ENCODE assay signal across 14 cellular contexts in the genomic region with DNA sequence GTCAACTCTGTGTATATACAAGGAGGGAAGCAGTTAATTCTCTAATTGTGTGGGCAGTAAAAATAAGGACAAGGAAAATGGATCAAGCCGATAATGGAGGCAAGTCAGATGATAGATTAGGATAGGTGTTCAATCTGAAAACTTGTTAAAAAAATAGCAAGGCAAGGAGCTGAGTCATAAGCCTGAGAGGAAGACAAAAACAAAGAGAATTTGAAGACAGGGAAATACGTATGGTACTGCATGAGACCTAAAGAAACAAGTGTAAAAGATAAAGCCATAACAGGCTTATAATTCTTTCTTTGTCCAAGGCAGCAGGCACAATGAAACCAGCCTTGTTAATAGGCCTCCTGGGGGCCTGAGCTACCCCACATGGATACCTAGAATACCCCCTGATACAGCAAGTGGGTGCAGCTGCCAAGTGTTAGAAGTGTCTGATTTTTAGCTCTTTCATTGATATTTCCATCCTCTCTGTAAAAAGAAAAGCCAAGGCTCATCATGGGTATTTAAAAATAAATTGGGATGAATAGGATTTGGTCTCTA.
DNase-seq lines count a peak whose midpoint lies in the region; ATAC-seq and TF ChIP-seq lines count a peak whose summit lies in the region.
"Had no signal": no experiment of that assay in that cellular context is flagged by ENCODE, and none has a peak within 500 bp of the region (broad histone marks: within the 10 kb centered on the region; RNA-seq: fewer than 3 reads in every experiment).

No MANE protein-coding gene starts in this region.

- H2BK5ac ChIP-seq in mesenchymal stem cell (ENCODE audit: low read depth, low read length, poor library complexity, severe bottlenecking): no peak overlapping the region

- 0 out of 3 replicates have a peak, but pooled peaks cover 4% of the 10 kb centered on the region for H3K4me1 Mint-ChIP-seq in GM23338
- peaks cover 36% of the 10 kb centered on the region for H3K4me1 Mint-ChIP-seq in endodermal cell
- H3K4me1 Mint-ChIP-seq: IgD-negative memory B cell had no signal

- no peaks in the 10 kb centered on the region for H3K36me3 ChIP-seq in GM23338 (ENCODE audit: insufficient read depth)
- H3K36me3 ChIP-seq in PC-9 (ENCODE audit: low read depth): no peaks in the 10 kb centered on the region
- no peaks in the 10 kb centered on the region for H3K36me3 ChIP-seq in endodermal cell (ENCODE audit: control insufficient read depth, insufficient read depth, low read length)
- no peaks in the 10 kb centered on the region for H3K36me3 ChIP-seq in mesenchymal stem cell (ENCODE audit: control insufficient read depth in 1 of 2, insufficient read depth in 2 of 2, low read depth in 1 of 2, low read length in 2 of 2)
- no peaks in the 10 kb centered on the region for H3K36me3 ChIP-seq in tibial artery
- H3K36me3 ChIP-seq: BLaER1 had no signal

- no peak overlapping the region for H3K4ac ChIP-seq in mesenchymal stem cell (ENCODE audit: low read depth in 1 of 2, low read length in 2 of 2)

- H3K9me2 ChIP-seq in GM23338 (ENCODE audit: insufficient read depth) (no peaks in the 10 kb centered on the region; the same call in 1 of the 2 replicates), PC-9 (ENCODE audit: insufficient read depth) (no peaks in the 10 kb centered on the region)

- intact Hi-C loops in PC-9 (cut with micrococcal nuclease; ENCODE audit: unreplicated experiment) (no loop called here), tibial artery (cut with DNase I; ENCODE audit: low total_unique reads) (no loop called here)

- no peak overlapping the region for H4K8ac ChIP-seq in mesenchymal stem cell (ENCODE audit: low read length)

- no peaks in the 10 kb centered on the region for H3K79me2 ChIP-seq in GM23338 (replicated peaks; ENCODE audit: insufficient read depth)
- no peaks in the 10 kb centered on the region for H3K79me2 ChIP-seq in PC-9 (ENCODE audit: low read depth)

- ATAC-seq in GM23338: no peak

- no TSS peak for BruUV-seq in PC-9 (replicated peaks; lab: Mats Ljungman, UMichigan)

- H3F3A ChIP-seq in GM23338 (replicated peaks; ENCODE audit: low read depth): no peaks in the 10 kb centered on the region
- no peaks in the 10 kb centered on the region for H3F3A ChIP-seq in PC-9 (ENCODE audit: insufficient read depth, low read depth)

- H3K4me2 ChIP-seq in GM23338: no peak overlapping the region
- no peak overlapping the region for H3K4me2 ChIP-seq in PC-9
- no peak overlapping the region for H3K4me2 ChIP-seq in mesenchymal stem cell (ENCODE audit: low read length, poor library complexity, severe bottlenecking)
- H3K4me2 ChIP-seq: BLaER1 had no signal

- no peak overlapping the region for H3K4me3 Mint-ChIP-seq in GM23338
- H3K4me3 Mint-ChIP-seq in endodermal cell: no peak overlapping the region
- H3K4me3 Mint-ChIP-seq: H9, IgD-negative memory B cell had no signal

- POLR2A ChIA-PET in PC-9 (lab: Charles Lee; ENCODE audit: unreplicated experiment): interaction anchor here (0.6 to 0.7 kb wide), 2 partner anchors 137 to 239 kb away, joined by 4 to 18 read pairs; no protein-coding TSS in a partner anchor

- H3K36me3 Mint-ChIP-seq in GM23338 (ENCODE audit: low read depth) (no peaks in the 10 kb centered on the region), endodermal cell (ENCODE audit: low read depth) (no peaks in the 10 kb centered on the region)
- H3K36me3 Mint-ChIP-seq: IgD-negative memory B cell had no signal

- no peak overlapping the region for H2AK5ac ChIP-seq in mesenchymal stem cell (ENCODE audit: low read length, severe bottlenecking)

- H3K4me1 ChIP-seq in GM23338 (ENCODE audit: insufficient read depth) (no peaks in the 10 kb centered on the region), PC-9 (replicated peaks; ENCODE audit: insufficient read depth) (no peaks in the 10 kb centered on the region), endodermal cell (ENCODE audit: control insufficient read depth, insufficient read depth, low read length) (peaks cover 5% of the 10 kb centered on the region), mesenchymal stem cell (ENCODE audit: control insufficient read depth, insufficient read depth, low read depth, low read length) (no peaks in the 10 kb centered on the region), tibial artery (no peaks in the 10 kb centered on the region)
- H3K4me1 ChIP-seq: BLaER1 had no signal

- peak overlapping the region; percentile 11; the same call in 1 of the 2 replicates for H3K27ac Mint-ChIP-seq in GM23338
- peak overlapping the region; percentile 22 for H3K27ac Mint-ChIP-seq in endodermal cell
- H3K27ac Mint-ChIP-seq: H9, IgD-negative memory B cell had no signal

- H3K27me3 Mint-ChIP-seq in GM23338 (ENCODE audit: insufficient read depth, low read depth, poor library complexity) (peaks cover 4% of the 10 kb centered on the region), endodermal cell (ENCODE audit: insufficient read depth) (no peaks in the 10 kb centered on the region)
- H3K27me3 Mint-ChIP-seq: IgD-negative memory B cell had no signal

- H3K27me3 ChIP-seq in GM23338 (ENCODE audit: insufficient read depth) (no peaks in the 10 kb centered on the region), PC-9 (ENCODE audit: insufficient read depth, low read depth) (no peaks in the 10 kb centered on the region), endodermal cell (ENCODE audit: control insufficient read depth, insufficient read depth, low read length, poor library complexity, severe bottlenecking) (no peaks in the 10 kb centered on the region), mesenchymal stem cell (ENCODE audit: control insufficient read depth in 1 of 2, insufficient read depth in 1 of 2, low read length in 2 of 2) (no peaks in the 10 kb centered on the region), tibial artery (no peaks in the 10 kb centered on the region)
- H3K27me3 ChIP-seq: BLaER1 had no signal

- no peak overlapping the region for H3K14ac ChIP-seq in mesenchymal stem cell (ENCODE audit: low read length in 2 of 2)

- H4K20me1 ChIP-seq in GM23338 (replicated peaks; ENCODE audit: insufficient read depth): no peaks in the 10 kb centered on the region
- H4K20me1 ChIP-seq in PC-9 (ENCODE audit: insufficient read depth): no peaks in the 10 kb centered on the region
- H4K20me1 ChIP-seq: BLaER1 had no signal

- H2BK120ac ChIP-seq in mesenchymal stem cell (ENCODE audit: low read depth, low read length): no peak overlapping the region

- H3K9me3 ChIP-seq in PC-9 (ENCODE audit: insufficient read depth, low read depth) (no peaks in the 10 kb centered on the region), endodermal cell (ENCODE audit: control insufficient read depth, low read length) (peaks cover 4% of the 10 kb centered on the region), mesenchymal stem cell (ENCODE audit: control insufficient read depth, low read length) (no peaks in the 10 kb centered on the region), tibial artery (no peaks in the 10 kb centered on the region)
- H3K9me3 ChIP-seq: BLaER1 had no signal

- H3K9ac ChIP-seq in endodermal cell (ENCODE audit: extremely low read depth, low read length, poor library complexity, severe bottlenecking) (no peak overlapping the region), mesenchymal stem cell (ENCODE audit: low read length) (no peak overlapping the region)
- H3K9ac ChIP-seq: BLaER1 had no signal

- no peak overlapping the region for H3K23ac ChIP-seq in mesenchymal stem cell (ENCODE audit: low read length in 2 of 2)

- DNase-seq in GM23338 (ENCODE audit: low spot score): no peak
- no peak for DNase-seq in PC-9
- no peak for DNase-seq in endodermal cell
- peak; percentile 35 for DNase-seq in pulmonary artery endothelial cell (ENCODE audit: low read depth, low spot score)
- DNase-seq in mesenchymal stem cell: no peak
- no peak for DNase-seq in GM20000 (ENCODE audit: low spot score)
- no peak for DNase-seq in tibial artery
- DNase-seq: 8988T, AML-193, DMS53, GF-D8, H9 had no signal

- H3K4me3 ChIP-seq in GM23338 (no peak overlapping the region), PC-9 (no peak overlapping the region), endodermal cell (ENCODE audit: low read length) (no peak overlapping the region), mesenchymal stem cell (ENCODE audit: insufficient read depth in 1 of 2, low read depth in 1 of 2, low read length in 2 of 2) (no peak overlapping the region), tibial artery (no peak overlapping the region)
- H3K4me3 ChIP-seq: BLaER1 had no signal

- H2BK12ac ChIP-seq in mesenchymal stem cell (ENCODE audit: low read length in 2 of 2): no peak overlapping the region

- H3K9me3 Mint-ChIP-seq in GM23338 (no peaks in the 10 kb centered on the region), endodermal cell (no peaks in the 10 kb centered on the region)
- H3K9me3 Mint-ChIP-seq: H9 had no signal

- no peak overlapping the region for H4K91ac ChIP-seq in mesenchymal stem cell (ENCODE audit: low read length)

- H3K79me1 ChIP-seq in mesenchymal stem cell (replicated peaks; ENCODE audit: low read length, poor library complexity, severe bottlenecking): no peaks in the 10 kb centered on the region

- 75 to 81% methylated on average over 2 of the region's 2 CpGs for WGBS in endodermal cell (ENCODE audit: insufficient coverage in 1 of 2, insufficient read length in 1 of 2), 2 experiments
- WGBS in mesenchymal stem cell: 88% methylated on average over 2 of the region's 2 CpGs

- H2AFZ ChIP-seq in GM23338 (peak overlapping the region; percentile 69; the same call in 1 of the 2 replicates), PC-9 (0 out of 2 replicates have a peak overlapping the region, but pooled peaks have one; percentile 27), mesenchymal stem cell (ENCODE audit: low read depth, low read length) (no peak overlapping the region)

- H2BK15ac ChIP-seq in mesenchymal stem cell (ENCODE audit: low read depth, poor library complexity, severe bottlenecking): no peak overlapping the region

- no peak for TF ChIP-seq CTCF in GM23338 (conservative IDR thresholded peaks at IDR 0.05; ENCODE audit: low read depth in 2 of 2)
- TF ChIP-seq CTCF in PC-9 (conservative IDR thresholded peaks at IDR 0.05): no peak
- TF ChIP-seq CTCF in endodermal cell (conservative IDR thresholded peaks at IDR 0.05): no peak
- TF ChIP-seq CTCF in GM20000 (IDR thresholded peaks at IDR 0.05; ENCODE audit: extremely low read depth, missing control alignments): no peak
- no peak for TF ChIP-seq CTCF in tibial artery (IDR thresholded peaks at IDR 0.05)

- CTCF ChIA-PET in PC-9 (lab: Charles Lee): no interaction called here

- no peak overlapping the region for H3K18ac ChIP-seq in mesenchymal stem cell (ENCODE audit: low read depth in 1 of 2, low read length in 2 of 2)

- H3K27ac ChIP-seq in GM23338 (ENCODE audit: low read depth) (no peak overlapping the region), PC-9 (no peak overlapping the region), endodermal cell (ENCODE audit: low read depth, low read length) (no peak overlapping the region), mesenchymal stem cell (ENCODE audit: low read length, poor library complexity, severe bottlenecking) (no peak overlapping the region), tibial artery (no peak overlapping the region)
- H3K27ac ChIP-seq: BLaER1 had no signal

TF ChIP-seq in GM23338, 12 proteins besides CTCF, POLR2A, EP300 and RAD21 (continues in another document):
- no peak for TF ChIP-seq ZNF331 (CRISPR knock-in tag; IDR thresholded peaks at IDR 0.05; ENCODE audit: low read depth)
- TF ChIP-seq STAT1 (IDR thresholded peaks at IDR 0.05; ENCODE audit: unreplicated experiment): no peak
- TF ChIP-seq EZH2phosphoT487 (IDR thresholded peaks at IDR 0.05; ENCODE audit: unreplicated experiment): no peak
- no peak for TF ChIP-seq ZNF114 (CRISPR knock-in tag; IDR thresholded peaks at IDR 0.05)
